Comparison of ENCODE assay signal across 39 cellular contexts in genomic region chr1:158434755-158435154, GRCh38. TPM values are rescaled to one million over a fixed set of nuclear protein-coding genes. Genes with fewer than 3 reads are reported as not detected.
"Had no signal": no experiment of that assay in that cellular context is flagged by ENCODE, and none has a peak within 500 bp of the region (broad histone marks: within the 10 kb centered on the region; RNA-seq: fewer than 3 reads in every experiment).

No MANE protein-coding gene starts in this region.

- H3K27me3 ChIP-seq: ascending aorta, cardiac muscle cell, SJCRH30 had no signal

- H3K4me3 Mint-ChIP-seq: activated CD4-positive, alpha-beta memory T cell treated with anti-CD3 and anti-CD28 coated beads, Interleukin-2, amount 10 ng/mL, durations not matched to agents 7 days and 5 days; activated CD8-positive, alpha-beta memory T cell treated with anti-CD3 and anti-CD28 coated beads, Interleukin-2, amount 10 ng/mL, durations not matched to agents 7 days and 5 days; activated naive CD4-positive, alpha-beta T cell treated with anti-CD3 and anti-CD28 coated beads, Interleukin-2, amount 50 U/mL, for 24 hours; activated naive CD8-positive, alpha-beta T cell treated with anti-CD3 and anti-CD28 coated beads, Interleukin-2, amount 10 ng/mL, durations not matched to agents 7 days and 5 days; activated T-cell treated with anti-CD3 and anti-CD28 coated beads, Interleukin-2, amount 50 U/mL, for 72 hours; activated T-helper 17 cell treated with anti-CD3 and anti-CD28 coated beads, Interleukin-2, amount 50 U/mL, for 72 hours; central memory CD8-positive, alpha-beta T cell had no signal

- H3K4me3 ChIP-seq: ascending aorta, cardiac muscle cell, SJCRH30, SK-N-MC had no signal

- H3K36me3 ChIP-seq: ascending aorta, cardiac muscle cell, SJCRH30, WERI-Rb-1 had no signal

- H3K27ac ChIP-seq: ascending aorta, cardiac muscle cell, SJCRH30, SK-N-MC, WERI-Rb-1 had no signal

- H3K27ac Mint-ChIP-seq: activated CD4-positive, alpha-beta memory T cell treated with anti-CD3 and anti-CD28 coated beads, Interleukin-2, amount 10 ng/mL, durations not matched to agents 7 days and 5 days; activated CD8-positive, alpha-beta memory T cell treated with anti-CD3 and anti-CD28 coated beads, Interleukin-2, amount 10 ng/mL, durations not matched to agents 7 days and 5 days; activated naive CD4-positive, alpha-beta T cell treated with anti-CD3 and anti-CD28 coated beads, Interleukin-2, amount 50 U/mL, for 24 hours; activated naive CD8-positive, alpha-beta T cell treated with anti-CD3 and anti-CD28 coated beads, Interleukin-2, amount 10 ng/mL, durations not matched to agents 7 days and 5 days; activated T-cell treated with anti-CD3 and anti-CD28 coated beads, Interleukin-2, amount 50 U/mL, for 72 hours; activated T-helper 17 cell treated with anti-CD3 and anti-CD28 coated beads, Interleukin-2, amount 50 U/mL, for 72 hours had no signal

- H3K4me1 ChIP-seq: ascending aorta, SJCRH30 had no signal

- H3K9me3 Mint-ChIP-seq: activated CD4-positive, alpha-beta memory T cell treated with anti-CD3 and anti-CD28 coated beads, Interleukin-2, amount 10 ng/mL, durations not matched to agents 7 days and 5 days had no signal

- H3K36me3 Mint-ChIP-seq: activated CD8-positive, alpha-beta memory T cell treated with anti-CD3 and anti-CD28 coated beads, Interleukin-2, amount 10 ng/mL, durations not matched to agents 7 days and 5 days; activated naive CD8-positive, alpha-beta T cell treated with anti-CD3 and anti-CD28 coated beads, Interleukin-2, amount 10 ng/mL, durations not matched to agents 7 days and 5 days had no signal

- H3K4me1 Mint-ChIP-seq: activated CD4-positive, alpha-beta memory T cell treated with anti-CD3 and anti-CD28 coated beads, Interleukin-2, amount 10 ng/mL, durations not matched to agents 7 days and 5 days; activated CD8-positive, alpha-beta memory T cell treated with anti-CD3 and anti-CD28 coated beads, Interleukin-2, amount 10 ng/mL, durations not matched to agents 7 days and 5 days; activated naive CD4-positive, alpha-beta T cell treated with anti-CD3 and anti-CD28 coated beads, Interleukin-2, amount 50 U/mL, for 24 hours; activated naive CD8-positive, alpha-beta T cell treated with anti-CD3 and anti-CD28 coated beads, Interleukin-2, amount 10 ng/mL, durations not matched to agents 7 days and 5 days; activated T-helper 17 cell treated with anti-CD3 and anti-CD28 coated beads, Interleukin-2, amount 50 U/mL, for 72 hours; central memory CD8-positive, alpha-beta T cell had no signal

- H3K9me3 ChIP-seq: ascending aorta, SJCRH30 had no signal

- DNase-seq: activated CD4-positive, alpha-beta memory T cell treated with anti-CD3 and anti-CD28 coated beads, Interleukin-2, amount 10 ng/mL, durations not matched to agents 7 days and 5 days; activated CD4-positive, alpha-beta T cell treated with anti-CD3 and anti-CD28 coated beads for 1 hour; activated CD4-positive, alpha-beta T cell treated with anti-CD3 and anti-CD28 coated beads for 48 hours; activated CD4-positive, CD25-positive, alpha-beta regulatory T cell; activated CD8-positive, alpha-beta memory T cell treated with anti-CD3 and anti-CD28 coated beads for 24 hours; activated CD8-positive, alpha-beta memory T cell treated with anti-CD3 and anti-CD28 coated beads, Interleukin-2, amount 10 ng/mL, durations not matched to agents 7 days and 5 days; activated CD8-positive, alpha-beta memory T cell treated with anti-CD3 and anti-CD28 coated beads, Interleukin-2, amount 50 U/mL, for 48 hours; activated effector memory CD4-positive, alpha-beta T cell treated with anti-CD3 and anti-CD28 coated beads, Interleukin-2, amount 50 U/mL, for 16 hours; activated naive CD4-positive, alpha-beta T cell treated with Interleukin-2 at 50 U/mL for 16 hours; activated naive CD8-positive, alpha-beta T cell treated with anti-CD3 and anti-CD28 coated beads, Interleukin-2, amount 10 ng/mL, durations not matched to agents 7 days and 5 days; activated T-cell treated with anti-CD3 and anti-CD28 coated beads, Interleukin-2, amount 50 U/mL, for 72 hours; amygdala; KG1; MM.1S; MV-4-11; NCI-H1092; NCI-H1436 treated with DMSO at 0.1 percent for 48 hours; NCI-H1694 treated with DMSO at 0.1 percent for 48 hours; NCI-H2029; NCI-H345; NCI-H524 treated with DMSO at 0.1 percent for 48 hours; SHP77; SJCRH30; SW 1271; T1000; WERI-Rb-1 had no signal

- ATAC-seq: activated CD8-positive, alpha-beta memory T cell treated with anti-CD3 and anti-CD28 coated beads, Interleukin-2, amount 10 ng/mL, durations not matched to agents 7 days and 5 days; activated T-cell treated with anti-CD3 and anti-CD28 coated beads, Interleukin-2, amount 50 U/mL, for 72 hours; activated T-helper 17 cell treated with anti-CD3 and anti-CD28 coated beads, Interleukin-2, amount 50 U/mL, for 72 hours; Panc1 had no signal

RNA-seq across cellular contexts. Expression of gene OR10K2, which starts 8.7 kb away (rescaled TPM):
- total RNA-seq: activated CD4-positive, alpha-beta memory T cell treated with anti-CD3 and anti-CD28 coated beads, Interleukin-2, amount 10 ng/mL, durations not matched to agents 7 days and 5 days; activated CD8-positive, alpha-beta memory T cell treated with anti-CD3 and anti-CD28 coated beads, Interleukin-2, amount 10 ng/mL, durations not matched to agents 7 days and 5 days; activated naive CD8-positive, alpha-beta T cell treated with anti-CD3 and anti-CD28 coated beads, Interleukin-2, amount 10 ng/mL, durations not matched to agents 7 days and 5 days; activated T-cell treated with anti-CD3 and anti-CD28 coated beads, Interleukin-2, amount 50 U/mL, for 72 hours; activated T-helper 17 cell treated with anti-CD3 and anti-CD28 coated beads, Interleukin-2, amount 50 U/mL, for 72 hours; ascending aorta; cardiac muscle cell; chondrocyte; LHCN-M2; NCI-H460; RPMI7951; SJCRH30; T-helper 1 cell treated with Interleukin-12 subunit alpha and Interleukin-12 subunit beta and Interleukin-4 antibody, amounts not matched to agents 30 ng/mL and 1 ng/mL, for 36 hours; T-helper 2 cell treated with Interferon-gamma antibody and Interleukin-4, amounts not matched to agents 100 ng/mL and 5 ng/mL, for 36 hours had no signal

RNA-seq across cellular contexts. Expression of gene OR10K1, which starts 26.9 kb away (rescaled TPM):
- total RNA-seq: activated CD4-positive, alpha-beta memory T cell treated with anti-CD3 and anti-CD28 coated beads, Interleukin-2, amount 10 ng/mL, durations not matched to agents 7 days and 5 days; activated CD8-positive, alpha-beta memory T cell treated with anti-CD3 and anti-CD28 coated beads, Interleukin-2, amount 10 ng/mL, durations not matched to agents 7 days and 5 days; activated naive CD8-positive, alpha-beta T cell treated with anti-CD3 and anti-CD28 coated beads, Interleukin-2, amount 10 ng/mL, durations not matched to agents 7 days and 5 days; activated T-cell treated with anti-CD3 and anti-CD28 coated beads, Interleukin-2, amount 50 U/mL, for 72 hours; activated T-helper 17 cell treated with anti-CD3 and anti-CD28 coated beads, Interleukin-2, amount 50 U/mL, for 72 hours; ascending aorta; cardiac muscle cell; chondrocyte; LHCN-M2; NCI-H460; RPMI7951; SJCRH30; T-helper 1 cell treated with Interleukin-12 subunit alpha and Interleukin-12 subunit beta and Interleukin-4 antibody, amounts not matched to agents 30 ng/mL and 1 ng/mL, for 36 hours; T-helper 2 cell treated with Interferon-gamma antibody and Interleukin-4, amounts not matched to agents 100 ng/mL and 5 ng/mL, for 36 hours had no signal

RNA-seq across cellular contexts. Expression of gene OR10T2, which starts 35.5 kb away (rescaled TPM):
- total RNA-seq: activated CD4-positive, alpha-beta memory T cell treated with anti-CD3 and anti-CD28 coated beads, Interleukin-2, amount 10 ng/mL, durations not matched to agents 7 days and 5 days; activated CD8-positive, alpha-beta memory T cell treated with anti-CD3 and anti-CD28 coated beads, Interleukin-2, amount 10 ng/mL, durations not matched to agents 7 days and 5 days; activated naive CD8-positive, alpha-beta T cell treated with anti-CD3 and anti-CD28 coated beads, Interleukin-2, amount 10 ng/mL, durations not matched to agents 7 days and 5 days; activated T-cell treated with anti-CD3 and anti-CD28 coated beads, Interleukin-2, amount 50 U/mL, for 72 hours; activated T-helper 17 cell treated with anti-CD3 and anti-CD28 coated beads, Interleukin-2, amount 50 U/mL, for 72 hours; ascending aorta; cardiac muscle cell; chondrocyte; LHCN-M2; NCI-H460; RPMI7951; SJCRH30; T-helper 1 cell treated with Interleukin-12 subunit alpha and Interleukin-12 subunit beta and Interleukin-4 antibody, amounts not matched to agents 30 ng/mL and 1 ng/mL, for 36 hours; T-helper 2 cell treated with Interferon-gamma antibody and Interleukin-4, amounts not matched to agents 100 ng/mL and 5 ng/mL, for 36 hours had no signal

RNA-seq across cellular contexts. Expression of gene OR10R2, which starts 37.3 kb away (rescaled TPM):
- total RNA-seq: activated CD4-positive, alpha-beta memory T cell treated with anti-CD3 and anti-CD28 coated beads, Interleukin-2, amount 10 ng/mL, durations not matched to agents 7 days and 5 days; activated CD8-positive, alpha-beta memory T cell treated with anti-CD3 and anti-CD28 coated beads, Interleukin-2, amount 10 ng/mL, durations not matched to agents 7 days and 5 days; activated naive CD8-positive, alpha-beta T cell treated with anti-CD3 and anti-CD28 coated beads, Interleukin-2, amount 10 ng/mL, durations not matched to agents 7 days and 5 days; activated T-cell treated with anti-CD3 and anti-CD28 coated beads, Interleukin-2, amount 50 U/mL, for 72 hours; activated T-helper 17 cell treated with anti-CD3 and anti-CD28 coated beads, Interleukin-2, amount 50 U/mL, for 72 hours; ascending aorta; cardiac muscle cell; chondrocyte; LHCN-M2; NCI-H460; RPMI7951; SJCRH30; T-helper 1 cell treated with Interleukin-12 subunit alpha and Interleukin-12 subunit beta and Interleukin-4 antibody, amounts not matched to agents 30 ng/mL and 1 ng/mL, for 36 hours; T-helper 2 cell treated with Interferon-gamma antibody and Interleukin-4, amounts not matched to agents 100 ng/mL and 5 ng/mL, for 36 hours had no signal
